In the genomic region with DNA sequence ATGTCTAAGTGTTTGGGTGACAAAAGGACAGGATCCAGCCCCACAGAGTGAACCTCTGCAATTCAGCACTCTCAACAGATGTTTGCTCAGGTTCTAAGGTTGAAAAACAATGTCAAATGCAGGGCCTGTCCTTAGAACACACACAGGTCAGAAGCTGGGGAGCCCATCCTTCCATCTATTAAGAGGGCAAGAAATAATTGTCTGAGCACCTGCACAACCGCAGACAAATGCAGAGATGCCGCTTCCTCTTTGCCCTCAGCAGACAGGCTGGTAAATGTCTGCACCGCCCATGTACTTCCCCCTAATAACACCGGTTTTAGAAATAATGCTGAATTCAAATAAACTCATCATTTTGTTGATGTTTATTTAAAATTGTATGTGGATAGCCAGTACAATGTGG, we compare ENCODE assay signal across 8 cellular contexts.
"Had no signal": no experiment of that assay in that cellular context is flagged by ENCODE, and none has a peak within 500 bp of the region (broad histone marks: within the 10 kb centered on the region; RNA-seq: fewer than 3 reads in every experiment).

No MANE protein-coding gene starts in this region.

- H3K4me1 ChIP-seq: HAP-1 had no signal

- H3K9me3 ChIP-seq: HAP-1 had no signal

- ATAC-seq: HCT116, HepG2 had no signal

- H3K4me3 ChIP-seq: GM23248, HAP-1 had no signal

- H3K27ac ChIP-seq: GM23248, HL-60 had no signal

- H2AFZ ChIP-seq: GM23248 had no signal

- H3K9ac ChIP-seq: GM23248 had no signal

- DNase-seq: GM23248, GOT3, H7, HFFc6 had no signal

- H3K36me3 ChIP-seq: HAP-1 had no signal
